ENCODE assay signal across 12 cellular contexts in the genomic region with DNA sequence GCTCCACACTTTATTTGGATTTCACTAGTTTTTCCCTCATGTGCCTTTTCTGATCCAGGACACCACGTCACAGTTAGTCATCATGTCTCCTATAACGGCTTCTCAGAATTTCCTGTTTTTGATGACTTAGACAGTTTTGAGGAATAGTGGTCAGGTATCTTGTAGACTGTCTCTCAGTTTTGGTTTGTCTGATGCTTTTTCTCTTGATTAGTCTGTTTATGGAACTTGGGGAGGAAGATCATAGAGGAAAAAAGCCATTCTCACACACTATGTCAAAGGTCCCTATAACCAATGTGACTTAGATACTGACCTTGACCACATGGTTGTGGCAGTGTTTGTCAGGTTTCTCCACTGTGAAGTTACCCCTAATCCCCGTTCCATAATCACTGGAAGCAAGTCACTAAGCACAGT.
DNase-seq lines count a peak whose midpoint lies in the region; ATAC-seq and TF ChIP-seq lines count a peak whose summit lies in the region.
"Had no signal": no experiment of that assay in that cellular context is flagged by ENCODE, and none has a peak within 500 bp of the region (broad histone marks: within the 10 kb centered on the region; RNA-seq: fewer than 3 reads in every experiment).

No MANE protein-coding gene starts in this region.

- no peaks in the 10 kb centered on the region for H4K20me1 ChIP-seq in H9 (ENCODE audit: control insufficient read depth, insufficient read depth, insufficient read length)

- no peak overlapping the region for H2AK5ac ChIP-seq in H9 (ENCODE audit: insufficient read length, low read length)

- no peaks in the 10 kb centered on the region for H3K27me3 Mint-ChIP-seq in naive thymus-derived CD4-positive, alpha-beta T cell
- no peaks in the 10 kb centered on the region for H3K27me3 Mint-ChIP-seq in H9 (ENCODE audit: low read depth)
- no peaks in the 10 kb centered on the region for H3K27me3 Mint-ChIP-seq in activated CD8-positive, alpha-beta T cell treated with anti-CD3 and anti-CD28 coated beads for 36 hours
- H3K27me3 Mint-ChIP-seq: stimulated activated naive CD8-positive, alpha-beta T cell treated with anti-CD3 and anti-CD28 coated beads, Interleukin-15, Interleukin-2, amounts not matched to agents 100 ng/mL and 50 ng/mL, for 24 hours had no signal

- H2BK5ac ChIP-seq in H9 (ENCODE audit: insufficient read length, low read length) = no peak overlapping the region

- no CpG with 5 or more reads among the region's 3 CpGs for WGBS in H9 (ENCODE audit: extremely low coverage, insufficient read length, low lambda C conversion rate)

- H3K4me3 Mint-ChIP-seq in naive thymus-derived CD4-positive, alpha-beta T cell = no peak overlapping the region
- no peak overlapping the region for H3K4me3 Mint-ChIP-seq in H9
- no peak overlapping the region for H3K4me3 Mint-ChIP-seq in activated CD8-positive, alpha-beta T cell treated with anti-CD3 and anti-CD28 coated beads for 36 hours
- H3K4me3 Mint-ChIP-seq: neural crest cell; stimulated activated naive CD8-positive, alpha-beta T cell treated with anti-CD3 and anti-CD28 coated beads, Interleukin-15, Interleukin-2, amounts not matched to agents 100 ng/mL and 50 ng/mL, for 24 hours had no signal

- no peak overlapping the region for H4K8ac ChIP-seq in H9 (replicated peaks; ENCODE audit: insufficient read length, low read depth, low read length)

- ATAC-seq in naive thymus-derived CD4-positive, alpha-beta T cell = peak; percentile 29
- ATAC-seq in activated CD8-positive, alpha-beta T cell treated with anti-CD3 and anti-CD28 coated beads for 36 hours = no peak

- intact Hi-C loops in naive thymus-derived CD4-positive, alpha-beta T cell (cut with micrococcal nuclease) = no loop called here
- intact Hi-C loops in activated CD8-positive, alpha-beta T cell treated with anti-CD3 and anti-CD28 coated beads for 36 hours (cut with micrococcal nuclease) = no loop called here

- no peak overlapping the region for H3K14ac ChIP-seq in H9 (ENCODE audit: insufficient read depth, low read length)

- no peaks in the 10 kb centered on the region for H3K4me1 ChIP-seq in naive thymus-derived CD4-positive, alpha-beta T cell (ENCODE audit: control insufficient read depth in 2 of 2, insufficient read depth in 2 of 2, low read length in 2 of 2)
- H3K4me1 ChIP-seq in H9 (ENCODE audit: insufficient read depth, low read length) = no peaks in the 10 kb centered on the region

- H3K27ac ChIP-seq in naive thymus-derived CD4-positive, alpha-beta T cell (ENCODE audit: low read depth, low read length) = no peak overlapping the region
- H3K27ac ChIP-seq in H9 (ENCODE audit: insufficient read length, low read depth, low read length) = no peak overlapping the region

- DNase-seq in HCEC 1CT (peak; percentile 85), OCI-M1 (lab: John Stamatoyannopoulos, UW) (peak; percentile 57), cardiac fibroblast (ENCODE audit: low read depth in 2 of 2) (peak; percentile 52 to 86), H9 (no peak), cortex of kidney (lab: John Stamatoyannopoulos, UW) (no peak), H7 (no peak)
- DNase-seq in naive thymus-derived CD4-positive, alpha-beta T cell = no peak
- DNase-seq in activated CD8-positive, alpha-beta T cell treated with anti-CD3 and anti-CD28 coated beads for 36 hours = no peak
- DNase-seq: activated CD4-positive, alpha-beta T cell treated with anti-CD3 and anti-CD28 coated beads, Interleukin-2, amount 50 U/mL, for 4 hours; NCI-H526 treated with DMSO at 0.1 percent for 48 hours had no signal

- H3K4me2 ChIP-seq in H9 (ENCODE audit: insufficient read depth, insufficient read length, low read length) = no peak overlapping the region

- no peak overlapping the region for H4K5ac ChIP-seq in H9 (ENCODE audit: insufficient read length, low read depth, low read length)

- H3K9me3 Mint-ChIP-seq in naive thymus-derived CD4-positive, alpha-beta T cell = no peaks in the 10 kb centered on the region
- H3K9me3 Mint-ChIP-seq in H9 = no peaks in the 10 kb centered on the region
- no peaks in the 10 kb centered on the region for H3K9me3 Mint-ChIP-seq in activated CD8-positive, alpha-beta T cell treated with anti-CD3 and anti-CD28 coated beads for 36 hours
- H3K9me3 Mint-ChIP-seq: neural crest cell; stimulated activated naive CD8-positive, alpha-beta T cell treated with anti-CD3 and anti-CD28 coated beads, Interleukin-15, Interleukin-2, amounts not matched to agents 100 ng/mL and 50 ng/mL, for 24 hours had no signal

- H4K91ac ChIP-seq in H9 (ENCODE audit: insufficient read length, low read depth, low read length) = no peak overlapping the region

- peak overlapping the region in 1 of 9 donors; percentile 12 for H3K27ac Mint-ChIP-seq in naive thymus-derived CD4-positive, alpha-beta T cell
- no peak overlapping the region for H3K27ac Mint-ChIP-seq in H9
- no peak overlapping the region for H3K27ac Mint-ChIP-seq in activated CD8-positive, alpha-beta T cell treated with anti-CD3 and anti-CD28 coated beads for 36 hours

- H3K36me3 ChIP-seq in naive thymus-derived CD4-positive, alpha-beta T cell (ENCODE audit: control insufficient read depth in 2 of 3, insufficient read depth in 3 of 3, low read length in 3 of 3) = no peaks in the 10 kb centered on the region
- peaks cover 4% of the 10 kb centered on the region for H3K36me3 ChIP-seq in H7 (replicated peaks; ENCODE audit: control insufficient read depth, insufficient read depth, low read length)

- no peak overlapping the region for H3K56ac ChIP-seq in H9 (ENCODE audit: insufficient read length, low read depth, low read length)

- no peak overlapping the region for H2BK12ac ChIP-seq in H9 (ENCODE audit: insufficient read length, low read depth, low read length)

- no peaks in the 10 kb centered on the region for H3K27me3 ChIP-seq in naive thymus-derived CD4-positive, alpha-beta T cell (ENCODE audit: control insufficient read depth in 2 of 2, insufficient read depth in 2 of 2, low read length in 2 of 2)
- H3K27me3 ChIP-seq in H9 (ENCODE audit: insufficient read depth, low read length) (no peaks in the 10 kb centered on the region), H7 (ENCODE audit: control insufficient read depth, insufficient read depth, low read length) (no peaks in the 10 kb centered on the region)

- H3K4me3 ChIP-seq in cardiac fibroblast (replicated peaks in 1 of 2; ENCODE audit: low read depth in 2 of 2, low read length in 2 of 2) = no peak overlapping the region
- no peak overlapping the region for H3K4me3 ChIP-seq in naive thymus-derived CD4-positive, alpha-beta T cell (ENCODE audit: low read length)
- H3K4me3 ChIP-seq in H7 (ENCODE audit: insufficient read depth, low read depth, low read length) = no peak overlapping the region

- H2BK120ac ChIP-seq in H9 (ENCODE audit: low read depth, low read length, poor library complexity, severe bottlenecking) = no peak overlapping the region

- CTCF ChIA-PET in naive thymus-derived CD4-positive, alpha-beta T cell (lab: Charles Lee) = interaction anchor here (0.6 kb wide), 1 partner anchor 1166 kb away, joined by 3 read pairs; no protein-coding TSS in a partner anchor
- CTCF ChIA-PET in activated CD8-positive, alpha-beta T cell treated with anti-CD3 and anti-CD28 coated beads for 36 hours (lab: Charles Lee) = interaction anchor here (0.6 kb wide), 1 partner anchor 93 kb away, joined by 3 read pairs; no protein-coding TSS in a partner anchor

- no peak for TF ChIP-seq CTCF in cardiac fibroblast (IDR thresholded peaks at IDR 0.05; ENCODE audit: low read depth, low read length)
- TF ChIP-seq CTCF in H9 (conservative IDR thresholded peaks at IDR 0.05) = no peak
- no peak for TF ChIP-seq CTCF in activated CD8-positive, alpha-beta T cell treated with anti-CD3 and anti-CD28 coated beads for 36 hours (IDR thresholded peaks at IDR 0.05)

- H2BK20ac ChIP-seq in H9 (ENCODE audit: low read depth, low read length, poor library complexity, severe bottlenecking) = no peak overlapping the region

- H3T11ph ChIP-seq in H9 (ENCODE audit: low read length) = no peak overlapping the region

- H2BK15ac ChIP-seq in H9 (ENCODE audit: low read depth, low read length) = no peak overlapping the region

- H3K9ac ChIP-seq in H9 (ENCODE audit: extremely low read depth, insufficient read length, low read length) = no peak overlapping the region

- H3K79me1 ChIP-seq in H9 (ENCODE audit: insufficient read depth, low read depth, low read length, poor library complexity, severe bottlenecking) = no peaks in the 10 kb centered on the region

- H3K23ac ChIP-seq in H9 (ENCODE audit: insufficient read length, low read depth, low read length) = no peak overlapping the region

- H3K79me2 ChIP-seq in H9 (ENCODE audit: insufficient read depth, low read length) = no peaks in the 10 kb centered on the region

- POLR2A ChIA-PET in naive thymus-derived CD4-positive, alpha-beta T cell (lab: Charles Lee) = interaction anchor here (0.7 kb wide), 1 partner anchor 94 kb away, joined by 5 read pairs; no protein-coding TSS in a partner anchor
- POLR2A ChIA-PET in activated CD8-positive, alpha-beta T cell treated with anti-CD3 and anti-CD28 coated beads for 36 hours (lab: Charles Lee) = no interaction called here

- no peaks in the 10 kb centered on the region for H3K9me3 ChIP-seq in naive thymus-derived CD4-positive, alpha-beta T cell (ENCODE audit: control insufficient read depth in 2 of 3, low read length in 3 of 3)
- no peaks in the 10 kb centered on the region for H3K9me3 ChIP-seq in H9 (ENCODE audit: control insufficient read depth, low read depth, low read length)

- peaks cover 0 to 14% (median 4%) of the 10 kb centered on the region in 5 donors for H3K36me3 Mint-ChIP-seq in naive thymus-derived CD4-positive, alpha-beta T cell
- peaks cover 0 to 27% (median 26%) of the 10 kb centered on the region in 3 experiments; a peak in 5 of 7 replicates for H3K36me3 Mint-ChIP-seq in H9 (ENCODE audit: insufficient read depth in 1 of 3, low read depth in 3 of 3)
- no peaks in the 10 kb centered on the region for H3K36me3 Mint-ChIP-seq in activated CD8-positive, alpha-beta T cell treated with anti-CD3 and anti-CD28 coated beads for 36 hours (ENCODE audit: low read depth)

- no peak overlapping the region for H2AFZ ChIP-seq in H9 (ENCODE audit: low read length)

- peaks cover 0 to 15% (median 0%) of the 10 kb centered on the region in 7 donors for H3K4me1 Mint-ChIP-seq in naive thymus-derived CD4-positive, alpha-beta T cell
- H3K4me1 Mint-ChIP-seq in H9 = peaks cover 0 to 3% of the 10 kb centered on the region in 2 experiments; a peak in 1 of 4 replicates
- peaks cover 6% of the 10 kb centered on the region for H3K4me1 Mint-ChIP-seq in activated CD8-positive, alpha-beta T cell treated with anti-CD3 and anti-CD28 coated beads for 36 hours (ENCODE audit: low read depth)

- no peaks in the 10 kb centered on the region for H3K23me2 ChIP-seq in H9 (ENCODE audit: insufficient read length, low read depth, low read length, poor library complexity, severe bottlenecking)

- no peak overlapping the region for H3K4ac ChIP-seq in H9 (ENCODE audit: low read depth, low read length)

- no peak overlapping the region for H3K18ac ChIP-seq in H9 (ENCODE audit: insufficient read length, low read depth, low read length)

Comparison
In these comparisons a context has a peak if more than half of its experiments do, and no peak if none do; other contexts are left out.
1. DNase-seq: peak in HCEC 1CT (single experiment), OCI-M1 (single experiment) and cardiac fibroblast (2 of 2); none in naive thymus-derived CD4-positive, alpha-beta T cell (0 of 9), H9 (single experiment), cortex of kidney (single experiment), H7 (single experiment) and activated CD8-positive, alpha-beta T cell treated with anti-CD3 and anti-CD28 coated beads for 36 hours (single experiment).